ENCODE assay signal across 31 cellular contexts in the genomic region with DNA sequence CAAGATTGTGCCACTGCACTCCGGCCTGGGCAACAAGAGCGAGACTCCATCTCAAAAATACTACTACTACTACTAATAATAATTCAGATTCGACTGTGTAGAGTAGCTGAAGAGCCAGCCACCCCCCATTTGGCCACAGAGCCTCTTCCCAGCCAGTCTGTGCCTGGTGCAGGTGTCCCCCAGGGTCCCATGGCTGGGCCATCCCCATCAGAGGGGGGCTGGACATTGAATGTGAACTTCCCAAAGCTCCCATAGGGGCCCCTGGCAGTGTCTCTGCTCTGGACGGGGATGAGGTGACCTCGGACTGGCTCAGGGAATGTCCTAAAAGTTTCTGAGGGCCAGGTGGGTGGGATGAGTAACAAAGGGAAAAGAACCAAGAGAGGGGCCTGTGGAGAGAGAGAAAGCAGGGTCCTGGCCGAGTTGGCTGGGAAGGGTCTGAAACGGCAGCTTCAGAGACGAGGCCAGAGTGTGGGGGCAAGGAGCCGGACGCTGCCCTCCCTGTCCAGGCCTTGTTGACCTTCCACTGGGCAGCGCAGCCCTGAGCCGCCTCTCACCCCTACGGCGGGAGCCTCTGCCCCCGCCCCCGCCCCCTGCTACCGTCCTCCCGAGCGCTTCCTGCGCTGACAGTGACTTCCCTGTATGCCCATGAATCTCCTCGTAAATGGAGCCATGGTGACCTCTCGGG.
"Had no signal": no experiment of that assay in that cellular context is flagged by ENCODE, and none has a peak within 500 bp of the region (broad histone marks: within the 10 kb centered on the region; RNA-seq: fewer than 3 reads in every experiment).

No MANE protein-coding gene starts in this region.

- H3K9ac ChIP-seq: parathyroid adenoma had no signal

- H3K27me3 ChIP-seq: left lung, testis, transverse colon had no signal

- ATAC-seq: activated naive CD8-positive, alpha-beta T cell treated with anti-CD3 and anti-CD28 coated beads, Interleukin-2, amount 50 U/mL, for 24 hours; left lung; naive thymus-derived CD4-positive, alpha-beta T cell; right cardiac atrium; stimulated activated naive CD8-positive, alpha-beta T cell treated with anti-CD3 and anti-CD28 coated beads, Interleukin-15, Interleukin-2, amounts not matched to agents 100 U/mL and 50 U/mL, for 24 hours; T-cell had no signal

- H3K79me2 ChIP-seq: parathyroid adenoma had no signal

- FAIRE-seq: keratinocyte had no signal

- DNase-seq: activated CD4-positive, alpha-beta memory T cell treated with anti-CD3 and anti-CD28 coated beads, Interleukin-2, amount 10 ng/mL, durations not matched to agents 7 days and 5 days; activated CD4-positive, alpha-beta T cell treated with anti-CD3 and anti-CD28 coated beads, Interleukin-2, amount 10 ng/mL, durations not matched to agents 24 days and 14 days; activated CD4-positive, CD25-positive, alpha-beta regulatory T cell treated with anti-CD3 and anti-CD28 coated beads, Interleukin-2, amount 50 U/mL, for 72 hours; activated CD8-positive, alpha-beta memory T cell treated with anti-CD3 and anti-CD28 coated beads, Interleukin-2, amount 50 U/mL, for 48 hours; activated gamma-delta T cell; activated naive CD4-positive, alpha-beta T cell treated with anti-CD3 and anti-CD28 coated beads, Interleukin-2, amount 10 ng/mL, durations not matched to agents 7 days and 5 days; activated naive CD8-positive, alpha-beta T cell treated with anti-CD3 and anti-CD28 coated beads, Interleukin-2, amount 50 U/mL, for 24 hours; activated T-cell treated with anti-CD3 and anti-CD28 coated beads, Interleukin-2, amount 50 U/mL, for 24 hours; amygdala; central memory CD4-positive, alpha-beta T cell; endodermal cell; esophagus squamous epithelium; foreskin melanocyte; hippocampal formation; mammary epithelial cell; naive thymus-derived CD4-positive, alpha-beta T cell; occipital lobe; stimulated activated CD4-positive, alpha-beta T cell treated with anti-CD3 and anti-CD28 coated beads, Interleukin-2, amount 100 ng/mL, for 48 hours; stimulated activated naive CD8-positive, alpha-beta T cell treated with anti-CD3 and anti-CD28 coated beads, Interleukin-15, Interleukin-2, amounts not matched to agents 100 U/mL and 50 U/mL, for 24 hours; T-cell; testis; transverse colon; WERI-Rb-1 had no signal

- H3K4me1 Mint-ChIP-seq: activated CD4-positive, alpha-beta T cell treated with anti-CD3 and anti-CD28 coated beads, Interleukin-2, amount 10 ng/mL, durations not matched to agents 24 days and 14 days; endodermal cell had no signal

- H3K36me3 Mint-ChIP-seq: activated naive CD4-positive, alpha-beta T cell treated with anti-CD3 and anti-CD28 coated beads, Interleukin-2, amount 10 ng/mL, durations not matched to agents 7 days and 5 days; mesothelial cell of epicardium; naive thymus-derived CD4-positive, alpha-beta T cell; T-cell had no signal

- H3K4me1 ChIP-seq: esophagus squamous epithelium, left lung had no signal

- H3K27ac ChIP-seq: esophagus squamous epithelium, left lung, parathyroid adenoma, testis, transverse colon, WERI-Rb-1 had no signal

- H3K27ac Mint-ChIP-seq: activated CD4-positive, alpha-beta memory T cell treated with anti-CD3 and anti-CD28 coated beads, Interleukin-2, amount 10 ng/mL, durations not matched to agents 7 days and 5 days; activated CD4-positive, alpha-beta T cell treated with anti-CD3 and anti-CD28 coated beads, Interleukin-2, amount 10 ng/mL, durations not matched to agents 24 days and 14 days; activated naive CD4-positive, alpha-beta T cell treated with anti-CD3 and anti-CD28 coated beads, Interleukin-2, amount 10 ng/mL, durations not matched to agents 7 days and 5 days; activated naive CD8-positive, alpha-beta T cell treated with anti-CD3 and anti-CD28 coated beads, Interleukin-2, amount 50 U/mL, for 24 hours; activated T-cell treated with anti-CD3 and anti-CD28 coated beads, Interleukin-2, amount 50 U/mL, for 24 hours; dendritic cell treated with granulocyte-macrophage colony-stimulating factor and Interleukin-4, amounts not matched to agents 40 ng/mL and 50 ng/mL, for 4 days; endodermal cell; mesothelial cell of epicardium; T-helper 2 cell treated with Interferon-gamma antibody and Interleukin-4, amounts not matched to agents 5 μg/mL and 100 μg/mL, for 36 hours had no signal

- H3K9me3 Mint-ChIP-seq: activated CD4-positive, alpha-beta memory T cell treated with anti-CD3 and anti-CD28 coated beads, Interleukin-2, amount 10 ng/mL, durations not matched to agents 7 days and 5 days; activated CD4-positive, alpha-beta T cell treated with anti-CD3 and anti-CD28 coated beads, Interleukin-2, amount 10 ng/mL, durations not matched to agents 24 days and 14 days; activated naive CD8-positive, alpha-beta T cell treated with anti-CD3 and anti-CD28 coated beads, Interleukin-2, amount 50 U/mL, for 24 hours; activated T-cell treated with anti-CD3 and anti-CD28 coated beads, Interleukin-2, amount 50 U/mL, for 24 hours; dendritic cell treated with granulocyte-macrophage colony-stimulating factor and Interleukin-4, amounts not matched to agents 40 ng/mL and 50 ng/mL, for 4 days; mesothelial cell of epicardium; naive thymus-derived CD4-positive, alpha-beta T cell; neural crest cell; T-cell; T-helper 2 cell treated with Interferon-gamma antibody and Interleukin-4, amounts not matched to agents 5 μg/mL and 100 μg/mL, for 36 hours had no signal

- H3K4me3 ChIP-seq: esophagus squamous epithelium, left lung, testis, transverse colon had no signal

- H3K4me3 Mint-ChIP-seq: activated CD4-positive, alpha-beta memory T cell treated with anti-CD3 and anti-CD28 coated beads, Interleukin-2, amount 10 ng/mL, durations not matched to agents 7 days and 5 days; activated CD4-positive, alpha-beta T cell treated with anti-CD3 and anti-CD28 coated beads, Interleukin-2, amount 10 ng/mL, durations not matched to agents 24 days and 14 days; activated naive CD4-positive, alpha-beta T cell treated with anti-CD3 and anti-CD28 coated beads, Interleukin-2, amount 10 ng/mL, durations not matched to agents 7 days and 5 days; activated naive CD8-positive, alpha-beta T cell treated with anti-CD3 and anti-CD28 coated beads, Interleukin-2, amount 50 U/mL, for 24 hours; activated T-cell treated with anti-CD3 and anti-CD28 coated beads, Interleukin-2, amount 50 U/mL, for 24 hours; dendritic cell treated with granulocyte-macrophage colony-stimulating factor and Interleukin-4, amounts not matched to agents 40 ng/mL and 50 ng/mL, for 4 days; endodermal cell; mesothelial cell of epicardium; naive thymus-derived CD4-positive, alpha-beta T cell; neural crest cell; T-cell; T-helper 2 cell treated with Interferon-gamma antibody and Interleukin-4, amounts not matched to agents 5 μg/mL and 100 μg/mL, for 36 hours had no signal

- H2AFZ ChIP-seq: parathyroid adenoma had no signal

- H3K9me3 ChIP-seq: esophagus squamous epithelium, left lung, testis, transverse colon had no signal

- H3K27me3 Mint-ChIP-seq: activated CD4-positive, alpha-beta memory T cell treated with anti-CD3 and anti-CD28 coated beads, Interleukin-2, amount 10 ng/mL, durations not matched to agents 7 days and 5 days; activated naive CD8-positive, alpha-beta T cell treated with anti-CD3 and anti-CD28 coated beads, Interleukin-2, amount 50 U/mL, for 24 hours; activated T-cell treated with anti-CD3 and anti-CD28 coated beads, Interleukin-2, amount 50 U/mL, for 24 hours; naive thymus-derived CD4-positive, alpha-beta T cell had no signal

- H3K36me3 ChIP-seq: esophagus squamous epithelium, left lung, transverse colon, WERI-Rb-1 had no signal
